8 cellular contexts compared by ENCODE assay signal in the genomic region with DNA sequence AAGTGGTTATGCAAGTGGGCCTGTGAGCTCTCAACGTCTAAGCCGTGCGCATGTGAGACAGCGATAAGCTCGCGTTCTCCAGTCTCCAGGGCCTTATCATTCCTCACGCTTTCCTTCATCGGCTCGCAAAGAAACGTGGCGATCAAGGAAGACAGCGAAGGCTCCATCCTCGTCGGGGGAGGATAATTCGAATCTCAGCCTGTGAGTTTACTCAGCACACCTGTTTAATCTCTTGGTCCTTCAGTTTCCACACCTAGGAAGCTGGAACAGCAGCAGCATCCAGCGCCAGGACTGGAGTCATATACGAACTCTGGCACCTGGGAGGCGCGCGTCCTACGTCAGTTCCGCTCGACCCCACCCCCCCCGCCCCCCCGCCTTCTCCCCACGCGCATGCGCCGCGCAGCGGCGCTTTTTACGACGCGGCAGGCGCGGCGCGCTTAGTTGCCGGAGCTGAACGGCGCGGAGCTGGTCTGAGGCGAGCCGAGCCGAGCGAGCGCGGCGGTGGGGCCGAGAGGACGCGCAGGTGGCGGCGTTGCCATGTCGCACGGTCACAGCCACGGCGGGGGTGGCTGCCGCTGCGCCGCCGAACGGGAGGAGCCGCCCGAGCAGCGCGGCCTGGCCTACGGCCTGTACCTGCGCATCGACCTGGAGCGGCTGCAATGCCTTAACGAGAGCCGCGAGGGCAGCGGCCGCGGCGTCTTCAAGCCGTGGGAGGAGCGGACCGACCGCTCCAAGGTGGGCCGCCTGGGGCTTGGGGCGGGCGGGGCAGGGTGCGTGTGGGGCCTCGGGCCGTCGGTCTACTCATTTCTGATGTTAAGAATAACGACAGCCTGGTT. TPM values are rescaled to one million over a fixed set of nuclear protein-coding genes. Genes with fewer than 3 reads are reported as not detected.
DNase-seq lines count a peak whose midpoint lies in the region; ATAC-seq and TF ChIP-seq lines count a peak whose summit lies in the region.

TSS of gene PITHD1 (plus strand) at position 440 of the 836 bp plus-strand sequence. CDS start at position 538, 98 bp downstream.

- H3K27me3 ChIP-seq in heart right ventricle, result no peaks in the 10 kb centered on the region
- no peaks in the 10 kb centered on the region for H3K27me3 ChIP-seq in upper lobe of left lung

- TF ChIP-seq CTCF in GM10266 (IDR thresholded peaks at IDR 0.05; ENCODE audit: control insufficient read depth, insufficient read depth, low read depth, missing control alignments) (no peak), heart right ventricle (IDR thresholded peaks at IDR 0.05) (no peak), upper lobe of left lung (IDR thresholded peaks at IDR 0.05) (peak in 1 of 6 experiments; percentile 13)

- WGBS in adipose tissue, 3 donors, result 0 to 1% (median 0%) methylated on average over 72 to 87 of the region's 91 CpGs
- 0% methylated on average over 66 to 86 of the region's 91 CpGs for WGBS in heart right ventricle, 2 donors
- WGBS in upper lobe of left lung, 2 donors, result 1% methylated on average over 16 to 38 of the region's 91 CpGs

- no peak within 1 kb of the TSS for H3K27ac ChIP-seq in adipose tissue (ENCODE audit: low read depth, low read length)
- peak within 1 kb of the TSS; percentile 44 to 94 (median 90) for H3K27ac ChIP-seq in heart right ventricle
- peak within 1 kb of the TSS; percentile 83 to 92 (median 88) for H3K27ac ChIP-seq in upper lobe of left lung

- intact Hi-C loops in heart right ventricle (cut with DNase I) (loop anchor here in 5 of 10 donors (2.0 to 10.0 kb wide), 4 partner anchors 87 to 247 kb away; partner anchors contain the start of gene FUCA1 (in 4 of the 5)), posterior vena cava (cut with DNase I) (no loop called here)

- DNase-seq in GM10266 (ENCODE audit: extremely low spot score) (peak; percentile 95), NCI-H1694 (lab: John Stamatoyannopoulos, UW) (peak; percentile 42), T-helper 1 cell (peak; percentile 66 to 85 (median 73)), heart right ventricle (peak; percentile 78 to 81), posterior vena cava (ENCODE audit: low spot score) (peak; percentile 92), upper lobe of left lung (peak; percentile 82 to 96)

- TF ChIP-seq EP300 in upper lobe of left lung (IDR thresholded peaks at IDR 0.05), result no peak

- H3K4me3 ChIP-seq in heart right ventricle (peak within 1 kb of the TSS; percentile 74 to 100 (median 91)), upper lobe of left lung (peak within 1 kb of the TSS; percentile 65 to 95 (median 86))

- H3K4me1 ChIP-seq in heart right ventricle (peaks cover 9 to 45% (median 29%) of the 10 kb centered on the region in 9 donors), upper lobe of left lung (peaks cover 23 to 31% (median 24%) of the 10 kb centered on the region in 4 donors)

- ATAC-seq in HG02763 (IDR thresholded peaks at IDR 0.05; ENCODE audit: unreplicated experiment), result peak; percentile 77
- peak; percentile 86 to 94 (median 92) for ATAC-seq in heart right ventricle
- ATAC-seq in upper lobe of left lung (ENCODE audit: low FRiP score in 2 of 2), result peak; percentile 88 to 94

- TF ChIP-seq POLR2A in upper lobe of left lung (IDR thresholded peaks at IDR 0.05), result peak in 2 of 4 donors; percentile 85 to 96

- H3K9me3 ChIP-seq in heart right ventricle, result no peaks in the 10 kb centered on the region
- H3K9me3 ChIP-seq in upper lobe of left lung, result no peaks in the 10 kb centered on the region

- H3K36me3 ChIP-seq in heart right ventricle, result peaks cover 0 to 37% (median 8%) of the 10 kb centered on the region in 9 donors
- peaks cover 0 to 26% (median 2%) of the 10 kb centered on the region in 4 donors for H3K36me3 ChIP-seq in upper lobe of left lung

RNA-seq across cellular contexts. Expression of gene PITHD1, which starts in this region (rescaled TPM):
- polyA plus RNA-seq in adipose tissue, result 10 to 100 TPM; 23.6 to 41.9 (median 38.8) TPM
- 10 to 100 TPM; 37.6 to 52.8 (median 43.3) TPM for total RNA-seq in heart right ventricle
- polyA plus RNA-seq in heart right ventricle, result 10 to 100 TPM; 25.3 to 71.7 TPM
- total RNA-seq in posterior vena cava, result 10 to 100 TPM; 35.6 to 40.4 TPM
- 10 to 100 TPM; 29.5 to 57.0 (median 45.1) TPM for total RNA-seq in upper lobe of left lung

Comparison
In these comparisons a context has a peak if more than half of its experiments do, and no peak if none do; other contexts are left out.
1. DNase-seq: peak in every context shown above with its lines; median percentile 95 in GM10266; 92 in posterior vena cava; 89 in upper lobe of left lung; 80 in heart right ventricle; 73 in T-helper 1 cell; 42 in NCI-H1694.